1 cellular context compared by ENCODE assay signal in genomic region chr6:26401389-26401986, GRCh38.
TF ChIP-seq lines count a peak whose summit lies in the region.

No MANE protein-coding gene starts in this region.

TF ChIP-seq in H1, 55 proteins besides CTCF, POLR2A, EP300 and RAD21:
- TF ChIP-seq ATF3 (IDR thresholded peaks at IDR 0.05; ENCODE audit: insufficient read depth, low read depth, low read length) (no peak), MAX (IDR thresholded peaks at IDR 0.05) (no peak), MAFK (IDR thresholded peaks at IDR 0.05; ENCODE audit: low read depth, low read length) (no peak), RFX5 (IDR thresholded peaks at IDR 0.05; ENCODE audit: borderline replicate concordance, low read depth, low read length) (no peak), KDM5A (IDR thresholded peaks at IDR 0.05; ENCODE audit: low read length) (no peak), FOSL1 (IDR thresholded peaks at IDR 0.05; ENCODE audit: insufficient read depth, low read depth, low read length) (no peak), RBBP5 (IDR thresholded peaks at IDR 0.05; ENCODE audit: borderline replicate concordance, low read depth, low read length) (no peak), TEAD4 (IDR thresholded peaks at IDR 0.05; ENCODE audit: low read depth, low read length) (no peak), ASH2L (IDR thresholded peaks at IDR 0.05; ENCODE audit: low read length) (no peak), SIN3A (conservative IDR thresholded peaks at IDR 0.05 in 1 of 2, IDR thresholded peaks at IDR 0.05 in 1 of 2; ENCODE audit: low read depth in 1 of 2, low read length in 2 of 2) (no peak), CHD2 (IDR thresholded peaks at IDR 0.05; ENCODE audit: low read length) (no peak), SRF (IDR thresholded peaks at IDR 0.05; ENCODE audit: low read depth, low read length) (no peak), BCL11A (IDR thresholded peaks at IDR 0.05; ENCODE audit: low read depth in 2 of 2, low read length in 2 of 2) (no peak), TAF7 (optimal IDR thresholded peaks at IDR 0.05; ENCODE audit: borderline replicate concordance, low read depth, low read length) (no peak), E2F6 (IDR thresholded peaks at IDR 0.05) (no peak), EZH2 (IDR thresholded peaks at IDR 0.05; ENCODE audit: low read depth, low read length, severe bottlenecking) (no peak), BRCA1 (IDR thresholded peaks at IDR 0.05; ENCODE audit: low read depth, low read length) (no peak)
TF ChIP-seq in H1: peak in this region for 0.
